Comparison of ENCODE assay signal across 1 cellular context in the genomic region with DNA sequence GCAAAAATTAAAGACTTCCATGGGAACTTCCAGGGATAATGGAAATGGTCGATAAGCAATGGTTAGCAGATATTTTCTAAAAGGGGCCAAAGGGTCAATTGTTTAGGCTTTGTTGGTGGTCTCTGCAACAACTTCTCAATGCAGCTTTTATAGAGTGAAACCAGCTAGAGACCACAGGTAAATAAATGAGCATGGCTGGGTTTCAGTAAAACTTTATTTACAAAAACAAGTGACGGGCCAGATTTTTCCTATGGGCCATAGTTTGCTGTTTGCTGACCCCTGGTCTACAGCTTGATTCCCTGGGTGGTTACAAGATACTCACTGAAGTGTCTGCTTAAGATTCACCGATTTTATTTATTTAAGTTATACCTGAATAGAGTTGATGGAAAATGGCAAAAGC.
A peak's percentile ranks its signal among the peaks of the same experiment; 100 is the strongest.
TF ChIP-seq lines count a peak whose summit lies in the region.

No MANE protein-coding gene starts in this region.

TF ChIP-seq in K562, 482 proteins besides CTCF, POLR2A, EP300 and RAD21:
- TF ChIP-seq SRSF1 (IDR thresholded peaks at IDR 0.05; ENCODE audit: low read depth, low read length) = no peak
- TF ChIP-seq, protein P1, sequence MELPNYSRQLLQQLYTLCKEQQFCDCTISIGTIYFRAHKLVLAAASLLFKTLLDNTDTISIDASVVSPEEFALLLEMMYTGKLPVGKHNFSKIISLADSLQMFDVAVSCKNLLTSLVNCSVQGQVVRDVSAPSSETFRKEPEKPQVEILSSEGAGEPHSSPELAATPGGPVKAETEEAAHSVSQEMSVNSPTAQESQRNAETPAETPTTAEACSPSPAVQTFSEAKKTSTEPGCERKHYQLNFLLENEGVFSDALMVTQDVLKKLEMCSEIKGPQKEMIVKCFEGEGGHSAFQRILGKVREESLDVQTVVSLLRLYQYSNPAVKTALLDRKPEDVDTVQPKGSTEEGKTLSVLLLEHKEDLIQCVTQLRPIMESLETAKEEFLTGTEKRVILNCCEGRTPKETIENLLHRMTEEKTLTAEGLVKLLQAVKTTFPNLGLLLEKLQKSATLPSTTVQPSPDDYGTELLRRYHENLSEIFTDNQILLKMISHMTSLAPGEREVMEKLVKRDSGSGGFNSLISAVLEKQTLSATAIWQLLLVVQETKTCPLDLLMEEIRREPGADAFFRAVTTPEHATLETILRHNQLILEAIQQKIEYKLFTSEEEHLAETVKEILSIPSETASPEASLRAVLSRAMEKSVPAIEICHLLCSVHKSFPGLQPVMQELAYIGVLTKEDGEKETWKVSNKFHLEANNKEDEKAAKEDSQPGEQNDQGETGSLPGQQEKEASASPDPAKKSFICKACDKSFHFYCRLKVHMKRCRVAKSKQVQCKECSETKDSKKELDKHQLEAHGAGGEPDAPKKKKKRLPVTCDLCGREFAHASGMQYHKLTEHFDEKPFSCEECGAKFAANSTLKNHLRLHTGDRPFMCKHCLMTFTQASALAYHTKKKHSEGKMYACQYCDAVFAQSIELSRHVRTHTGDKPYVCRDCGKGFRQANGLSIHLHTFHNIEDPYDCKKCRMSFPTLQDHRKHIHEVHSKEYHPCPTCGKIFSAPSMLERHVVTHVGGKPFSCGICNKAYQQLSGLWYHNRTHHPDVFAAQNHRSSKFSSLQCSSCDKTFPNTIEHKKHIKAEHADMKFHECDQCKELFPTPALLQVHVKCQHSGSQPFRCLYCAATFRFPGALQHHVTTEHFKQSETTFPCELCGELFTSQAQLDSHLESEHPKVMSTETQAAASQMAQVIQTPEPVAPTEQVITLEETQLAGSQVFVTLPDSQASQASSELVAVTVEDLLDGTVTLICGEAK (IDR thresholded peaks at IDR 0.05) = peak; percentile 78
- TF ChIP-seq, protein P1 (CRISPR knock-in tag; IDR thresholded peaks at IDR 0.05) = no peak
